1 cellular context compared by ENCODE assay signal in the genomic region with DNA sequence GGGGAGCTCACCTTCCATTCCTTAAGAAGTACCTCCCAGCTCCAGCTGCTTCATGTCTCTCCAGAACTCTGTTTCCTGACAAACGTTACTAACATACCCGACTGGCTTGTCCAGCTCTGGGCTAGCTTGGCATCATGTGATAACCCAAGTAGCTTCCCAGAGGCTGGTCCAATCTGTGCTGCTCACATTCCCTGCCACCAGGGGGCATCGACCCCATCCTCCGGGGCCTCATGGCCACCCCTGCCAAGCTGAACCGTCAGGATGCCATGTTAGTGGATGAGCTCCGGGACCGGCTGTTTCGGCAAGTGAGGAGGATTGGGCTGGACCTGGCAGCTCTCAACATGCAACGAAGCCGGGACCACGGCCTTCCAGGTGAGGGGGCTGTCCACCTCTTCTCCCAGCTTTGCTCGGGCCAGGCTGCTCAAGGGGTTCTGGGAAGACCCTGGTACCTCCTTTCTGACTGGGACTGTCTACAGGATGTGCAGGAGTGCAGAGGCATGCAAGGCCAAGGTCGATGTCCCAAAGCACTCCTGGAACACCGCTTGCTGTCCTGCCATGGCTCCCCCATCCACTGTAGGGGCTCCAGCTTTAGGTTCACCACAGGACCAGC.
A peak's percentile ranks its signal among the peaks of the same experiment; 100 is the strongest.
TF ChIP-seq lines count a peak whose summit lies in the region.

No MANE protein-coding gene starts in this region.

TF ChIP-seq in SK-N-SH, 30 proteins besides CTCF, POLR2A, EP300 and RAD21 (continued from another document):
- TF ChIP-seq, protein P1, sequence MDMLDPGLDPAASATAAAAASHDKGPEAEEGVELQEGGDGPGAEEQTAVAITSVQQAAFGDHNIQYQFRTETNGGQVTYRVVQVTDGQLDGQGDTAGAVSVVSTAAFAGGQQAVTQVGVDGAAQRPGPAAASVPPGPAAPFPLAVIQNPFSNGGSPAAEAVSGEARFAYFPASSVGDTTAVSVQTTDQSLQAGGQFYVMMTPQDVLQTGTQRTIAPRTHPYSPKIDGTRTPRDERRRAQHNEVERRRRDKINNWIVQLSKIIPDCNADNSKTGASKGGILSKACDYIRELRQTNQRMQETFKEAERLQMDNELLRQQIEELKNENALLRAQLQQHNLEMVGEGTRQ (IDR thresholded peaks at IDR 0.05; ENCODE audit: borderline replicate concordance, low read depth, low read length) = no peak
- TF ChIP-seq, protein P2, sequence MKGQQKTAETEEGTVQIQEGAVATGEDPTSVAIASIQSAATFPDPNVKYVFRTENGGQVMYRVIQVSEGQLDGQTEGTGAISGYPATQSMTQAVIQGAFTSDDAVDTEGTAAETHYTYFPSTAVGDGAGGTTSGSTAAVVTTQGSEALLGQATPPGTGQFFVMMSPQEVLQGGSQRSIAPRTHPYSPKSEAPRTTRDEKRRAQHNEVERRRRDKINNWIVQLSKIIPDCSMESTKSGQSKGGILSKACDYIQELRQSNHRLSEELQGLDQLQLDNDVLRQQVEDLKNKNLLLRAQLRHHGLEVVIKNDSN (IDR thresholded peaks at IDR 0.05; ENCODE audit: borderline replicate concordance, low read depth) = peak; percentile 53; the same call in 1 of the 2 replicates
- TF ChIP-seq GATA2 (CRISPR knock-in tag; IDR thresholded peaks at IDR 0.05) (no peak), TCF12 (IDR thresholded peaks at IDR 0.05) (no peak), RXRA (IDR thresholded peaks at IDR 0.05; ENCODE audit: borderline replicate concordance, low read depth) (no peak), FOXM1 (IDR thresholded peaks at IDR 0.05; ENCODE audit: low read depth) (no peak), FOXJ3 (CRISPR knock-in tag; IDR thresholded peaks at IDR 0.05) (no peak), TEAD4 (IDR thresholded peaks at IDR 0.05; ENCODE audit: borderline replicate concordance, insufficient read depth) (no peak), RCOR1 (IDR thresholded peaks at IDR 0.05; ENCODE audit: low read length) (0 out of 2 replicates have a peak, but pooled peaks have one; percentile 12), POLR2AphosphoS5 (IDR thresholded peaks at IDR 0.05; ENCODE audit: low read depth, low read length) (no peak), JUND (IDR thresholded peaks at IDR 0.05) (no peak), TAF1 (IDR thresholded peaks at IDR 0.05; ENCODE audit: borderline replicate concordance, low read depth, low read length) (no peak), SMC3 (IDR thresholded peaks at IDR 0.05; ENCODE audit: low read depth, low read length) (peak; percentile 71), SIN3A (IDR thresholded peaks at IDR 0.05; ENCODE audit: borderline replicate concordance, low read depth, low read length) (no peak)
- TF ChIP-seq, protein P3, sequence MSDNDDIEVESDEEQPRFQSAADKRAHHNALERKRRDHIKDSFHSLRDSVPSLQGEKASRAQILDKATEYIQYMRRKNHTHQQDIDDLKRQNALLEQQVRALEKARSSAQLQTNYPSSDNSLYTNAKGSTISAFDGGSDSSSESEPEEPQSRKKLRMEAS (IDR thresholded peaks at IDR 0.05; ENCODE audit: low read depth) = peak; percentile 70; the same call in 1 of the 2 replicates
- TF ChIP-seq, protein P4, sequence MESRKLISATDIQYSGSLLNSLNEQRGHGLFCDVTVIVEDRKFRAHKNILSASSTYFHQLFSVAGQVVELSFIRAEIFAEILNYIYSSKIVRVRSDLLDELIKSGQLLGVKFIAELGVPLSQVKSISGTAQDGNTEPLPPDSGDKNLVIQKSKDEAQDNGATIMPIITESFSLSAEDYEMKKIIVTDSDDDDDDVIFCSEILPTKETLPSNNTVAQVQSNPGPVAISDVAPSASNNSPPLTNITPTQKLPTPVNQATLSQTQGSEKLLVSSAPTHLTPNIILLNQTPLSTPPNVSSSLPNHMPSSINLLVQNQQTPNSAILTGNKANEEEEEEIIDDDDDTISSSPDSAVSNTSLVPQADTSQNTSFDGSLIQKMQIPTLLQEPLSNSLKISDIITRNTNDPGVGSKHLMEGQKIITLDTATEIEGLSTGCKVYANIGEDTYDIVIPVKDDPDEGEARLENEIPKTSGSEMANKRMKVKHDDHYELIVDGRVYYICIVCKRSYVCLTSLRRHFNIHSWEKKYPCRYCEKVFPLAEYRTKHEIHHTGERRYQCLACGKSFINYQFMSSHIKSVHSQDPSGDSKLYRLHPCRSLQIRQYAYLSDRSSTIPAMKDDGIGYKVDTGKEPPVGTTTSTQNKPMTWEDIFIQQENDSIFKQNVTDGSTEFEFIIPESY (IDR thresholded peaks at IDR 0.05; ENCODE audit: borderline replicate concordance, low read depth) = no peak
